ENCODE assay signal across 2 cellular contexts in genomic region chr14:76268013-76268376, GRCh38.
TF ChIP-seq lines count a peak whose summit lies in the region.

No MANE protein-coding gene starts in this region.

TF ChIP-seq in IMR-90, 13 proteins besides CTCF, POLR2A, EP300 and RAD21:
- no peak for TF ChIP-seq FOS (IDR thresholded peaks at IDR 0.05; ENCODE audit: low read depth, low read length)
- no peak for TF ChIP-seq CHD1 (IDR thresholded peaks at IDR 0.05; ENCODE audit: low read depth, low read length)
- TF ChIP-seq ELK1 (IDR thresholded peaks at IDR 0.05; ENCODE audit: borderline replicate concordance, low read depth, low read length): no peak
- TF ChIP-seq, protein P1, sequence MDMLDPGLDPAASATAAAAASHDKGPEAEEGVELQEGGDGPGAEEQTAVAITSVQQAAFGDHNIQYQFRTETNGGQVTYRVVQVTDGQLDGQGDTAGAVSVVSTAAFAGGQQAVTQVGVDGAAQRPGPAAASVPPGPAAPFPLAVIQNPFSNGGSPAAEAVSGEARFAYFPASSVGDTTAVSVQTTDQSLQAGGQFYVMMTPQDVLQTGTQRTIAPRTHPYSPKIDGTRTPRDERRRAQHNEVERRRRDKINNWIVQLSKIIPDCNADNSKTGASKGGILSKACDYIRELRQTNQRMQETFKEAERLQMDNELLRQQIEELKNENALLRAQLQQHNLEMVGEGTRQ (IDR thresholded peaks at IDR 0.05; ENCODE audit: low read depth, low read length): no peak
- no peak for TF ChIP-seq RCOR1 (IDR thresholded peaks at IDR 0.05; ENCODE audit: insufficient replicate concordance, low read length)
- no peak for TF ChIP-seq MAZ (IDR thresholded peaks at IDR 0.05; ENCODE audit: borderline replicate concordance, low read depth, low read length)
- TF ChIP-seq BHLHE40 (IDR thresholded peaks at IDR 0.05; ENCODE audit: low read depth, low read length): no peak
- no peak for TF ChIP-seq MXI1 (IDR thresholded peaks at IDR 0.05; ENCODE audit: borderline replicate concordance, low read depth, low read length)
- no peak for TF ChIP-seq CEBPB (IDR thresholded peaks at IDR 0.05; ENCODE audit: low read depth, low read length)
- no peak for TF ChIP-seq RFX5 (IDR thresholded peaks at IDR 0.05; ENCODE audit: low read depth, low read length)

TF ChIP-seq in H1, 55 proteins besides CTCF, POLR2A, EP300 and RAD21:
- TF ChIP-seq TBP (IDR thresholded peaks at IDR 0.05; ENCODE audit: low read depth, low read length) (no peak), YY1 (IDR thresholded peaks at IDR 0.05; ENCODE audit: low read depth, low read length) (no peak), ASH2L (IDR thresholded peaks at IDR 0.05; ENCODE audit: low read length) (no peak), KDM5A (IDR thresholded peaks at IDR 0.05; ENCODE audit: low read length) (no peak), SP4 (IDR thresholded peaks at IDR 0.05; ENCODE audit: low read length) (no peak), CBX8 (IDR thresholded peaks at IDR 0.05; ENCODE audit: borderline replicate concordance, low read depth, low read length) (no peak), SUZ12 (IDR thresholded peaks at IDR 0.05; ENCODE audit: low read length) (no peak), MAFK (IDR thresholded peaks at IDR 0.05; ENCODE audit: low read depth, low read length) (no peak), NANOG (IDR thresholded peaks at IDR 0.05; ENCODE audit: insufficient read depth, low read depth, low read length, poor library complexity, severe bottlenecking) (no peak), ZNF274 (IDR thresholded peaks at IDR 0.05; ENCODE audit: borderline replicate concordance, extremely low read depth, low read length) (no peak)
